2 cellular contexts compared by ENCODE assay signal in the genomic region with DNA sequence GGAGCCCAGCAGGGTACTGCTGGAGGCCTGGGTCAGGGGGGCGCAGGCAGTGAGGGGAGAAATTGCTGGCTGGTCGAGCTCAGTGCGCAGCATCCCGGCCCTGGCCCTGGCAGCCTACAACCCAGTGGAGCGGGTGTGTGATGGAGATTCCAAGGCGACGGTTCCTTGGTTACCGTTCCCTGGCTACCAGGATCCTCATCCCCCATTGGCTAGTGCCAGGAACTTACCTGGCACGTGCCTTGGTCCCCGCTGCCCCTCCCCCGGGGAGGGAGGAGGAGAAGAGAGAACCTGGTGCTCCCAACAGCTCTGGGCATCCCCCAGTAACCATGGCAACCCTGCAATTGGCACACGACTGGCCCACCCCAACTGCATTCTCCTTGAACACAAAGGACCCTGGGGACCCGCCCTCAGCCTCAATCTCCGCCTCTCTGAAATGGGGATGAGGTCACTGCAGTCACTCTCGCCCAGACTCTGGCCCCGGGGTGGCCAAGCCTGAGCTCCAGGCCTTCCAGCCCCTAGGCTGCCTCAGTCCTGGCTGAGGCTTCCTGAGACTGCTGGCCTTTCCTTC.
TF ChIP-seq lines count a peak whose summit lies in the region.

No MANE protein-coding gene starts in this region.

TF ChIP-seq in SK-N-SH, 30 proteins besides CTCF, POLR2A, EP300 and RAD21 (continued from another document):
- TF ChIP-seq, protein P1, sequence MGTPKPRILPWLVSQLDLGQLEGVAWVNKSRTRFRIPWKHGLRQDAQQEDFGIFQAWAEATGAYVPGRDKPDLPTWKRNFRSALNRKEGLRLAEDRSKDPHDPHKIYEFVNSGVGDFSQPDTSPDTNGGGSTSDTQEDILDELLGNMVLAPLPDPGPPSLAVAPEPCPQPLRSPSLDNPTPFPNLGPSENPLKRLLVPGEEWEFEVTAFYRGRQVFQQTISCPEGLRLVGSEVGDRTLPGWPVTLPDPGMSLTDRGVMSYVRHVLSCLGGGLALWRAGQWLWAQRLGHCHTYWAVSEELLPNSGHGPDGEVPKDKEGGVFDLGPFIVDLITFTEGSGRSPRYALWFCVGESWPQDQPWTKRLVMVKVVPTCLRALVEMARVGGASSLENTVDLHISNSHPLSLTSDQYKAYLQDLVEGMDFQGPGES (IDR thresholded peaks at IDR 0.05; ENCODE audit: low read depth, low read length), result no peak
- TF ChIP-seq RXRA (IDR thresholded peaks at IDR 0.05; ENCODE audit: borderline replicate concordance, low read depth) (no peak), CHD2 (IDR thresholded peaks at IDR 0.05; ENCODE audit: low read length, partially characterized antibody) (no peak), JUND (IDR thresholded peaks at IDR 0.05) (no peak), FOXM1 (IDR thresholded peaks at IDR 0.05; ENCODE audit: low read depth) (no peak), FOSL2 (IDR thresholded peaks at IDR 0.05; ENCODE audit: borderline replicate concordance, low read depth) (no peak), GABPA (IDR thresholded peaks at IDR 0.05; ENCODE audit: low read depth) (no peak), TCF12 (IDR thresholded peaks at IDR 0.05) (no peak), EZH2phosphoT487 (IDR thresholded peaks at IDR 0.05; ENCODE audit: borderline replicate concordance, low read depth) (no peak), MXI1 (IDR thresholded peaks at IDR 0.05; ENCODE audit: low read depth, low read length) (no peak), ELF1 (IDR thresholded peaks at IDR 0.05) (no peak)

TF ChIP-seq in SK-N-SH treated with all-trans-retinoic acid at 6 μM for 48 hours, 23 proteins besides CTCF, POLR2A, EP300 and RAD21 (continued from another document):
- TF ChIP-seq, protein P2, sequence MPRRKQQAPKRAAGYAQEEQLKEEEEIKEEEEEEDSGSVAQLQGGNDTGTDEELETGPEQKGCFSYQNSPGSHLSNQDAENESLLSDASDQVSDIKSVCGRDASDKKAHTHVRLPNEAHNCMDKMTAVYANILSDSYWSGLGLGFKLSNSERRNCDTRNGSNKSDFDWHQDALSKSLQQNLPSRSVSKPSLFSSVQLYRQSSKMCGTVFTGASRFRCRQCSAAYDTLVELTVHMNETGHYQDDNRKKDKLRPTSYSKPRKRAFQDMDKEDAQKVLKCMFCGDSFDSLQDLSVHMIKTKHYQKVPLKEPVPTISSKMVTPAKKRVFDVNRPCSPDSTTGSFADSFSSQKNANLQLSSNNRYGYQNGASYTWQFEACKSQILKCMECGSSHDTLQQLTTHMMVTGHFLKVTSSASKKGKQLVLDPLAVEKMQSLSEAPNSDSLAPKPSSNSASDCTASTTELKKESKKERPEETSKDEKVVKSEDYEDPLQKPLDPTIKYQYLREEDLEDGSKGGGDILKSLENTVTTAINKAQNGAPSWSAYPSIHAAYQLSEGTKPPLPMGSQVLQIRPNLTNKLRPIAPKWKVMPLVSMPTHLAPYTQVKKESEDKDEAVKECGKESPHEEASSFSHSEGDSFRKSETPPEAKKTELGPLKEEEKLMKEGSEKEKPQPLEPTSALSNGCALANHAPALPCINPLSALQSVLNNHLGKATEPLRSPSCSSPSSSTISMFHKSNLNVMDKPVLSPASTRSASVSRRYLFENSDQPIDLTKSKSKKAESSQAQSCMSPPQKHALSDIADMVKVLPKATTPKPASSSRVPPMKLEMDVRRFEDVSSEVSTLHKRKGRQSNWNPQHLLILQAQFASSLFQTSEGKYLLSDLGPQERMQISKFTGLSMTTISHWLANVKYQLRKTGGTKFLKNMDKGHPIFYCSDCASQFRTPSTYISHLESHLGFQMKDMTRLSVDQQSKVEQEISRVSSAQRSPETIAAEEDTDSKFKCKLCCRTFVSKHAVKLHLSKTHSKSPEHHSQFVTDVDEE (CRISPR knock-in tag; IDR thresholded peaks at IDR 0.05), result no peak
- TF ChIP-seq GLIS3 (CRISPR knock-in tag; IDR thresholded peaks at IDR 0.05) (no peak), SNAI2 (CRISPR knock-in tag; IDR thresholded peaks at IDR 0.05) (no peak), ZNF565 (CRISPR knock-in tag; conservative IDR thresholded peaks at IDR 0.05; ENCODE audit: low read depth) (no peak), TCF4 (CRISPR knock-in tag; IDR thresholded peaks at IDR 0.05; ENCODE audit: borderline replicate concordance) (no peak), TOX (CRISPR knock-in tag; IDR thresholded peaks at IDR 0.05; ENCODE audit: borderline replicate concordance) (no peak), ESRRG (CRISPR knock-in tag; IDR thresholded peaks at IDR 0.05) (no peak), OSR1 (CRISPR knock-in tag; IDR thresholded peaks at IDR 0.05) (no peak), ZNF70 (CRISPR knock-in tag; IDR thresholded peaks at IDR 0.05) (no peak), ZC3H10 (CRISPR knock-in tag; IDR thresholded peaks at IDR 0.05) (no peak)
- TF ChIP-seq, protein P3, sequence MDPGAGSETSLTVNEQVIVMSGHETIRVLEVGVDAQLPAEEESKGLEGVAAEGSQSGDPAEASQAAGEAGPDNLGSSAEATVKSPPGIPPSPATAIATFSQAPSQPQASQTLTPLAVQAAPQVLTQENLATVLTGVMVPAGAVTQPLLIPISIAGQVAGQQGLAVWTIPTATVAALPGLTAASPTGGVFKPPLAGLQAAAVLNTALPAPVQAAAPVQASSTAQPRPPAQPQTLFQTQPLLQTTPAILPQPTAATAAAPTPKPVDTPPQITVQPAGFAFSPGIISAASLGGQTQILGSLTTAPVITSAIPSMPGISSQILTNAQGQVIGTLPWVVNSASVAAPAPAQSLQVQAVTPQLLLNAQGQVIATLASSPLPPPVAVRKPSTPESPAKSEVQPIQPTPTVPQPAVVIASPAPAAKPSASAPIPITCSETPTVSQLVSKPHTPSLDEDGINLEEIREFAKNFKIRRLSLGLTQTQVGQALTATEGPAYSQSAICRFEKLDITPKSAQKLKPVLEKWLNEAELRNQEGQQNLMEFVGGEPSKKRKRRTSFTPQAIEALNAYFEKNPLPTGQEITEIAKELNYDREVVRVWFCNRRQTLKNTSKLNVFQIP (CRISPR knock-in tag; IDR thresholded peaks at IDR 0.05; ENCODE audit: borderline replicate concordance, low read depth), result no peak
- TF ChIP-seq, protein P4, sequence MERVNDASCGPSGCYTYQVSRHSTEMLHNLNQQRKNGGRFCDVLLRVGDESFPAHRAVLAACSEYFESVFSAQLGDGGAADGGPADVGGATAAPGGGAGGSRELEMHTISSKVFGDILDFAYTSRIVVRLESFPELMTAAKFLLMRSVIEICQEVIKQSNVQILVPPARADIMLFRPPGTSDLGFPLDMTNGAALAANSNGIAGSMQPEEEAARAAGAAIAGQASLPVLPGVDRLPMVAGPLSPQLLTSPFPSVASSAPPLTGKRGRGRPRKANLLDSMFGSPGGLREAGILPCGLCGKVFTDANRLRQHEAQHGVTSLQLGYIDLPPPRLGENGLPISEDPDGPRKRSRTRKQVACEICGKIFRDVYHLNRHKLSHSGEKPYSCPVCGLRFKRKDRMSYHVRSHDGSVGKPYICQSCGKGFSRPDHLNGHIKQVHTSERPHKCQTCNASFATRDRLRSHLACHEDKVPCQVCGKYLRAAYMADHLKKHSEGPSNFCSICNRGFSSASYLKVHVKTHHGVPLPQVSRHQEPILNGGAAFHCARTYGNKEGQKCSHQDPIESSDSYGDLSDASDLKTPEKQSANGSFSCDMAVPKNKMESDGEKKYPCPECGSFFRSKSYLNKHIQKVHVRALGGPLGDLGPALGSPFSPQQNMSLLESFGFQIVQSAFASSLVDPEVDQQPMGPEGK (CRISPR knock-in tag; IDR thresholded peaks at IDR 0.05; ENCODE audit: borderline replicate concordance), result no peak
TF ChIP-seq in SK-N-SH treated with all-trans-retinoic acid at 6 μM for 48 hours: peak in this region for 0.
